ENCODE assay signal across 20 cellular contexts in genomic region chr6:93398723-93399122, GRCh38. TPM values are rescaled to one million over a fixed set of nuclear protein-coding genes. Genes with fewer than 3 reads are reported as not detected.
DNase-seq lines count a peak whose midpoint lies in the region; ATAC-seq and TF ChIP-seq lines count a peak whose summit lies in the region.
"Had no signal": no experiment of that assay in that cellular context is flagged by ENCODE, and none has a peak within 500 bp of the region (broad histone marks: within the 10 kb centered on the region; RNA-seq: fewer than 3 reads in every experiment).

No MANE protein-coding gene starts in this region.

- H3K27me3 Mint-ChIP-seq in nephron progenitor cell (ENCODE audit: low read depth, poor library complexity) = no peaks in the 10 kb centered on the region
- no peaks in the 10 kb centered on the region for H3K27me3 Mint-ChIP-seq in activated T-helper 2 cell treated with anti-CD3 and anti-CD28 coated beads, Interferon-gamma antibody, Interleukin-2, Interleukin-4, amounts not matched to agents 10 μg/mL and 5 μg/mL and 100 μg/mL, durations not matched to agents 14 hours and 24 hours and 36 hours (ENCODE audit: low read depth)
- no peaks in the 10 kb centered on the region for H3K27me3 Mint-ChIP-seq in activated CD8-positive, alpha-beta T cell treated with anti-CD3 and anti-CD28 coated beads, Interleukin-2, amount 10 ng/mL, durations not matched to agents 7 days and 5 days (ENCODE audit: low read depth)

- no peaks in the 10 kb centered on the region for H3K36me3 Mint-ChIP-seq in nephron progenitor cell (ENCODE audit: low read depth)
- H3K36me3 Mint-ChIP-seq in activated T-helper 2 cell treated with anti-CD3 and anti-CD28 coated beads, Interferon-gamma antibody, Interleukin-2, Interleukin-4, amounts not matched to agents 10 μg/mL and 5 μg/mL and 100 μg/mL, durations not matched to agents 14 hours and 24 hours and 36 hours (ENCODE audit: low read depth) = no peaks in the 10 kb centered on the region
- H3K36me3 Mint-ChIP-seq in activated CD8-positive, alpha-beta T cell treated with anti-CD3 and anti-CD28 coated beads, Interleukin-2, amount 10 ng/mL, durations not matched to agents 7 days and 5 days (ENCODE audit: low read depth) = no peaks in the 10 kb centered on the region
- H3K36me3 Mint-ChIP-seq: CD8-positive, alpha-beta T cell had no signal

- no peaks in the 10 kb centered on the region for H3K9me3 ChIP-seq in PC-9 (ENCODE audit: insufficient read depth, low read depth)
- H3K9me3 ChIP-seq: BLaER1 treated with 17β-estradiol and CSF1 and Interleukin-3, amounts not matched to agents 10 nM and 100 nM had no signal

- H3K27ac ChIP-seq in PC-9 = no peak overlapping the region
- H3K27ac ChIP-seq: BLaER1 treated with 17β-estradiol and CSF1 and Interleukin-3, amounts not matched to agents 10 nM and 100 nM had no signal

- no peaks in the 10 kb centered on the region for H3K9me3 Mint-ChIP-seq in nephron progenitor cell
- H3K9me3 Mint-ChIP-seq in activated T-helper 2 cell treated with anti-CD3 and anti-CD28 coated beads, Interferon-gamma antibody, Interleukin-2, Interleukin-4, amounts not matched to agents 10 μg/mL and 5 μg/mL and 100 μg/mL, durations not matched to agents 14 hours and 24 hours and 36 hours = no peaks in the 10 kb centered on the region
- H3K9me3 Mint-ChIP-seq in activated CD8-positive, alpha-beta T cell treated with anti-CD3 and anti-CD28 coated beads, Interleukin-2, amount 10 ng/mL, durations not matched to agents 7 days and 5 days (ENCODE audit: insufficient read depth) = no peaks in the 10 kb centered on the region
- H3K9me3 Mint-ChIP-seq: H9 had no signal

- intact Hi-C loops in PC-9 (cut with micrococcal nuclease; ENCODE audit: unreplicated experiment) = no loop called here
- intact Hi-C loops in activated T-helper 2 cell treated with anti-CD3 and anti-CD28 coated beads, Interferon-gamma antibody, Interleukin-2, Interleukin-4, amounts not matched to agents 10 μg/mL and 5 μg/mL and 100 μg/mL, durations not matched to agents 14 hours and 24 hours and 36 hours (cut with micrococcal nuclease) = no loop called here

- no peak overlapping the region for H3K27ac Mint-ChIP-seq in nephron progenitor cell
- H3K27ac Mint-ChIP-seq in activated T-helper 2 cell treated with anti-CD3 and anti-CD28 coated beads, Interferon-gamma antibody, Interleukin-2, Interleukin-4, amounts not matched to agents 10 μg/mL and 5 μg/mL and 100 μg/mL, durations not matched to agents 14 hours and 24 hours and 36 hours = no peak overlapping the region
- no peak overlapping the region for H3K27ac Mint-ChIP-seq in activated CD8-positive, alpha-beta T cell treated with anti-CD3 and anti-CD28 coated beads, Interleukin-2, amount 10 ng/mL, durations not matched to agents 7 days and 5 days
- H3K27ac Mint-ChIP-seq: CD8-positive, alpha-beta T cell had no signal

- no peaks in the 10 kb centered on the region for H3K9me2 ChIP-seq in PC-9 (ENCODE audit: insufficient read depth)

- H2AFZ ChIP-seq in PC-9 = 0 out of 2 replicates have a peak overlapping the region, but pooled peaks have one; percentile 16

- CTCF ChIA-PET in HEK293T (lab: Yijun Ruan, JAX) (interaction anchor here (0.6 kb wide), 1 partner anchor 90 kb away, joined by 3 read pairs; no protein-coding TSS in a partner anchor), PC-9 (lab: Charles Lee) (no interaction called here)
- CTCF ChIA-PET in activated CD8-positive, alpha-beta T cell treated with anti-CD3 and anti-CD28 coated beads, Interleukin-2, amount 10 ng/mL, durations not matched to agents 7 days and 5 days (lab: Charles Lee) = no interaction called here

- no peaks in the 10 kb centered on the region for H3K27me3 ChIP-seq in PC-9 (ENCODE audit: insufficient read depth, low read depth)
- H3K27me3 ChIP-seq: BLaER1 treated with 17β-estradiol and CSF1 and Interleukin-3, amounts not matched to agents 10 nM and 100 nM had no signal

- H3K4me1 Mint-ChIP-seq in nephron progenitor cell = peaks cover 49% of the 10 kb centered on the region
- no peaks in the 10 kb centered on the region for H3K4me1 Mint-ChIP-seq in activated T-helper 2 cell treated with anti-CD3 and anti-CD28 coated beads, Interferon-gamma antibody, Interleukin-2, Interleukin-4, amounts not matched to agents 10 μg/mL and 5 μg/mL and 100 μg/mL, durations not matched to agents 14 hours and 24 hours and 36 hours (ENCODE audit: low read depth)
- no peaks in the 10 kb centered on the region for H3K4me1 Mint-ChIP-seq in activated CD8-positive, alpha-beta T cell treated with anti-CD3 and anti-CD28 coated beads, Interleukin-2, amount 10 ng/mL, durations not matched to agents 7 days and 5 days (ENCODE audit: low read depth)

- no peak for ATAC-seq in activated CD8-positive, alpha-beta T cell treated with anti-CD3 and anti-CD28 coated beads, Interleukin-2, amount 10 ng/mL, durations not matched to agents 7 days and 5 days
- ATAC-seq: CD8-positive, alpha-beta T cell had no signal

- no peaks in the 10 kb centered on the region for H4K20me1 ChIP-seq in PC-9 (ENCODE audit: insufficient read depth)
- H4K20me1 ChIP-seq: BLaER1 treated with 17β-estradiol and CSF1 and Interleukin-3, amounts not matched to agents 10 nM and 100 nM had no signal

- no TSS peak for BruUV-seq in PC-9 (replicated peaks; lab: Mats Ljungman, UMichigan)

- H3K4me2 ChIP-seq in PC-9 = no peak overlapping the region
- H3K4me2 ChIP-seq: BLaER1 treated with 17β-estradiol and CSF1 and Interleukin-3, amounts not matched to agents 10 nM and 100 nM had no signal

- no peak overlapping the region for H3K4me3 ChIP-seq in PC-9
- H3K4me3 ChIP-seq: BLaER1 treated with 17β-estradiol and CSF1 and Interleukin-3, amounts not matched to agents 10 nM and 100 nM had no signal

- H3K4me1 ChIP-seq in PC-9 (replicated peaks; ENCODE audit: insufficient read depth) = no peaks in the 10 kb centered on the region
- H3K4me1 ChIP-seq: BLaER1 treated with 17β-estradiol and CSF1 and Interleukin-3, amounts not matched to agents 10 nM and 100 nM had no signal

- POLR2A ChIA-PET in HEK293T (lab: Yijun Ruan, JAX) = interaction anchor here (0.9 to 1.4 kb wide), 2 partner anchors 12 to 21 kb away, joined by 3 to 6 read pairs; partner anchors contain the start of gene EPHA7
- POLR2A ChIA-PET in PC-9 (lab: Charles Lee; ENCODE audit: unreplicated experiment) = no interaction called here
- POLR2A ChIA-PET in activated CD8-positive, alpha-beta T cell treated with anti-CD3 and anti-CD28 coated beads, Interleukin-2, amount 10 ng/mL, durations not matched to agents 7 days and 5 days (lab: Charles Lee) = no interaction called here

- no peaks in the 10 kb centered on the region for H3K79me2 ChIP-seq in PC-9 (ENCODE audit: low read depth)

- DNase-seq in HEK293T (ENCODE audit: extremely low spot score) = no peak
- DNase-seq in NCI-H146 treated with DMSO at 0.1 percent for 48 hours (lab: John Stamatoyannopoulos, UW; ENCODE audit: unreplicated experiment) = peak; percentile 26
- no peak for DNase-seq in PC-9
- no peak for DNase-seq in nephron progenitor cell
- no peak for DNase-seq in activated T-helper 2 cell treated with anti-CD3 and anti-CD28 coated beads, Interferon-gamma antibody, Interleukin-2, Interleukin-4, amounts not matched to agents 10 μg/mL and 5 μg/mL and 100 μg/mL, durations not matched to agents 14 hours and 24 hours and 36 hours (ENCODE audit: low spot score)
- DNase-seq in NCI-H526 treated with DMSO at 0.1 percent for 48 hours (lab: John Stamatoyannopoulos, UW) = no peak
- DNase-seq in activated CD8-positive, alpha-beta T cell treated with anti-CD3 and anti-CD28 coated beads, Interleukin-2, amount 10 ng/mL, durations not matched to agents 7 days and 5 days = no peak
- DNase-seq: CD8-positive, alpha-beta T cell; DMS79 treated with DMSO at 0.1 percent for 48 hours; H9; Kasumi-1; NCI-H1105; NCI-H187; NCI-H2227 treated with DMSO at 0.1 percent for 48 hours; NCI-H510A treated with DMSO at 0.1 percent for 48 hours; NK-92 treated with Interleukin-12 subunit alpha and Interleukin-12 subunit beta, amount 100 ng/mL, for 24 hours; RPMI8226; SIG-M5; T-helper 1 cell had no signal

- no peaks in the 10 kb centered on the region for H3K36me3 ChIP-seq in PC-9 (ENCODE audit: low read depth)
- H3K36me3 ChIP-seq: BLaER1 treated with 17β-estradiol and CSF1 and Interleukin-3, amounts not matched to agents 10 nM and 100 nM had no signal

- H3K4me3 Mint-ChIP-seq in nephron progenitor cell = peak overlapping the region; percentile 2
- H3K4me3 Mint-ChIP-seq in activated T-helper 2 cell treated with anti-CD3 and anti-CD28 coated beads, Interferon-gamma antibody, Interleukin-2, Interleukin-4, amounts not matched to agents 10 μg/mL and 5 μg/mL and 100 μg/mL, durations not matched to agents 14 hours and 24 hours and 36 hours (ENCODE audit: low read depth) = no peak overlapping the region
- H3K4me3 Mint-ChIP-seq in activated CD8-positive, alpha-beta T cell treated with anti-CD3 and anti-CD28 coated beads, Interleukin-2, amount 10 ng/mL, durations not matched to agents 7 days and 5 days = no peak overlapping the region
- H3K4me3 Mint-ChIP-seq: CD8-positive, alpha-beta T cell; H9 had no signal

- TF ChIP-seq CTCF in PC-9 (conservative IDR thresholded peaks at IDR 0.05) (no peak), nephron progenitor cell (IDR thresholded peaks at IDR 0.05) (no peak)

- H3F3A ChIP-seq in PC-9 (ENCODE audit: insufficient read depth, low read depth) = no peaks in the 10 kb centered on the region

TF ChIP-seq in HEK293T, 16 proteins besides CTCF, POLR2A, EP300 and RAD21:
- TF ChIP-seq ELF4 (IDR thresholded peaks at IDR 0.05) (no peak), L3MBTL2 (conservative IDR thresholded peaks at IDR 0.05) (peak; percentile 43), LEF1 (IDR thresholded peaks at IDR 0.05; ENCODE audit: borderline replicate concordance) (no peak), NFRKB (IDR thresholded peaks at IDR 0.05) (no peak)

RNA-seq across cellular contexts. Expression of gene EPHA7, which starts 20.6 kb away (rescaled TPM):
- 0.57 and 1.0 TPM in 2 replicates for total RNA-seq in PC-9 (2021)
- not detected in 2 replicates for total RNA-seq in activated T-helper 2 cell treated with anti-CD3 and anti-CD28 coated beads, Interferon-gamma antibody, Interleukin-2, Interleukin-4, amounts not matched to agents 10 μg/mL and 5 μg/mL and 100 μg/mL, durations not matched to agents 14 hours and 24 hours and 36 hours
- total RNA-seq in activated CD8-positive, alpha-beta T cell treated with anti-CD3 and anti-CD28 coated beads, Interleukin-2, amount 10 ng/mL, durations not matched to agents 7 days and 5 days = not detected
- total RNA-seq: CD8-positive, alpha-beta T cell had no signal
